In genomic region chr12:89844539-89844938, GRCh38 we compare ENCODE assay signal across 20 cellular contexts.
"Had no signal": no experiment of that assay in that cellular context is flagged by ENCODE, and none has a peak within 500 bp of the region (broad histone marks: within the 10 kb centered on the region; RNA-seq: fewer than 3 reads in every experiment).

No MANE protein-coding gene starts in this region.

- H3K4me3 ChIP-seq: adrenal gland had no signal

- H3K27ac ChIP-seq: adrenal gland, KMS-11 had no signal

- H3K36me3 ChIP-seq: adrenal gland had no signal

- H3K4me3 Mint-ChIP-seq: activated CD4-positive, alpha-beta memory T cell treated with anti-CD3 and anti-CD28 coated beads for 36 hours; activated naive CD8-positive, alpha-beta T cell treated with anti-CD3 and anti-CD28 coated beads, Interleukin-2, amount 10 ng/mL, durations not matched to agents 7 days and 5 days; activated T-cell treated with anti-CD3 and anti-CD28 coated beads, Interleukin-2, amount 50 U/mL, for 72 hours; central memory CD8-positive, alpha-beta T cell; T-helper 1 cell treated with Interleukin-12 subunit alpha and Interleukin-12 subunit beta and Interleukin-4 antibody, amounts not matched to agents 30 μg/mL and 1 μg/mL, for 36 hours had no signal

- H3K27me3 ChIP-seq: adrenal gland had no signal

- H3K36me3 Mint-ChIP-seq: activated CD4-positive, alpha-beta memory T cell treated with anti-CD3 and anti-CD28 coated beads for 36 hours; activated naive CD8-positive, alpha-beta T cell treated with anti-CD3 and anti-CD28 coated beads, Interleukin-2, amount 10 ng/mL, durations not matched to agents 7 days and 5 days had no signal

- H3K27me3 Mint-ChIP-seq: activated CD4-positive, alpha-beta memory T cell treated with anti-CD3 and anti-CD28 coated beads for 36 hours; activated naive CD8-positive, alpha-beta T cell treated with anti-CD3 and anti-CD28 coated beads, Interleukin-2, amount 10 ng/mL, durations not matched to agents 7 days and 5 days; central memory CD8-positive, alpha-beta T cell had no signal

- H3K9me3 Mint-ChIP-seq: activated CD4-positive, alpha-beta memory T cell treated with anti-CD3 and anti-CD28 coated beads for 36 hours; activated T-cell treated with anti-CD3 and anti-CD28 coated beads, Interleukin-2, amount 50 U/mL, for 72 hours; central memory CD8-positive, alpha-beta T cell; T-helper 1 cell treated with Interleukin-12 subunit alpha and Interleukin-12 subunit beta and Interleukin-4 antibody, amounts not matched to agents 30 μg/mL and 1 μg/mL, for 36 hours had no signal

- H3K4me1 Mint-ChIP-seq: activated naive CD8-positive, alpha-beta T cell treated with anti-CD3 and anti-CD28 coated beads, Interleukin-2, amount 10 ng/mL, durations not matched to agents 7 days and 5 days; central memory CD8-positive, alpha-beta T cell had no signal

- DNase-seq: activated CD4-positive, alpha-beta memory T cell treated with anti-CD3 and anti-CD28 coated beads for 36 hours; activated CD4-positive, alpha-beta T cell treated with anti-CD3 and anti-CD28 coated beads for 48 hours; activated CD8-positive, alpha-beta memory T cell treated with anti-CD3 and anti-CD28 coated beads, Interleukin-2, amount 50 U/mL, for 4 hours; activated naive CD4-positive, alpha-beta T cell treated with anti-CD3 and anti-CD28 coated beads, Interleukin-2, amount 50 U/mL, for 16 hours; activated naive CD8-positive, alpha-beta T cell treated with anti-CD3 and anti-CD28 coated beads, Interleukin-2, amount 10 ng/mL, durations not matched to agents 7 days and 5 days; activated T-cell treated with anti-CD3 and anti-CD28 coated beads, Interleukin-2, amount 50 U/mL, for 72 hours; adrenal gland; aorta; MM.1S; NCI-H1105; NCI-H1436; NCI-H1694 treated with DMSO at 0.1 percent for 48 hours; NCI-H2029 treated with DMSO at 0.1 percent for 48 hours; NCI-H510A treated with DMSO at 0.1 percent for 48 hours; SHP77 treated with DMSO at 0.1 percent for 48 hours had no signal

- H3K9me3 ChIP-seq: adrenal gland had no signal

- ATAC-seq: activated CD4-positive, CD25-positive, alpha-beta regulatory T cell treated with anti-CD3 and anti-CD28 coated beads, Interleukin-2, amount 50 U/mL, for 24 hours; activated T-cell treated with anti-CD3 and anti-CD28 coated beads, Interleukin-2, amount 50 U/mL, for 72 hours had no signal

- H3K27ac Mint-ChIP-seq: activated CD4-positive, alpha-beta memory T cell treated with anti-CD3 and anti-CD28 coated beads for 36 hours; activated naive CD8-positive, alpha-beta T cell treated with anti-CD3 and anti-CD28 coated beads, Interleukin-2, amount 10 ng/mL, durations not matched to agents 7 days and 5 days; activated T-cell treated with anti-CD3 and anti-CD28 coated beads, Interleukin-2, amount 50 U/mL, for 72 hours; T-helper 1 cell treated with Interleukin-12 subunit alpha and Interleukin-12 subunit beta and Interleukin-4 antibody, amounts not matched to agents 30 μg/mL and 1 μg/mL, for 36 hours had no signal

- H3K4me1 ChIP-seq: adrenal gland had no signal

- FAIRE-seq: RCC 7860 had no signal
